ENCODE assay signal across 9 cellular contexts in genomic region chr16:8549843-8550412, GRCh38. TPM values are rescaled to one million over a fixed set of nuclear protein-coding genes. Genes with fewer than 3 reads are reported as not detected.
"Had no signal": no experiment of that assay in that cellular context is flagged by ENCODE, and none has a peak within 500 bp of the region (broad histone marks: within the 10 kb centered on the region; RNA-seq: fewer than 3 reads in every experiment).

No MANE protein-coding gene starts in this region.

- ATAC-seq: K562 had no signal

- FAIRE-seq: HTR-8/SVneo, K562 had no signal

- H3K4me3 Mint-ChIP-seq: IgD-negative memory B cell had no signal

- H3K27ac ChIP-seq: HL-60 had no signal

- H3K4me1 Mint-ChIP-seq: IgD-negative memory B cell had no signal

- DNase-seq: IMR-90, KBM-7, KG1 had no signal

- H3K36me3 Mint-ChIP-seq: IgD-negative memory B cell had no signal

- H3K27ac Mint-ChIP-seq: IgD-negative memory B cell had no signal

- H3K4me3 ChIP-seq: K562 had no signal

RNA-seq across cellular contexts. Expression of gene TMEM114, which starts 40.4 kb away (rescaled TPM):
- total RNA-seq: HT-29, HT1080, IMR-90, K562 had no signal
- polyA plus RNA-seq: IgD-negative memory B cell, IMR-90, K562 had no signal
